In the genomic region with DNA sequence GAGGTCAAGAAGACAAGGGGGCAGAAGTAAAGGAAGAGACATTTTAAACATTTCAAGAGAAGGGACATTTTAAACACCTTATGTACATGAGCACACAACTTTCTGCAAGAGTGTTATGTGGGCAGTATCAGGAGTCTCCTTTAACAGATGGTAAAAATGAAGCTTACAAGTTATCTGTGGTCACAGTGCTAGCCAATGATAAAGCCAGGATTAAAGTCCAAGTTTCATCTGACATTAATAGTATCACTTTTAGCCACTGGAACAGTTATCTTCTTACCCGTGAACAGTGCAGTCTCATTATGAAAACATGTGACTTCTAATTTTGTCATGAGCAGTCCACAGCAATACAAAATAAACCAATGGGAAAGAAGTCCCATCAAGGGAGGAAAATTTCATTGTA, we compare ENCODE assay signal across 9 cellular contexts.
"Had no signal": no experiment of that assay in that cellular context is flagged by ENCODE, and none has a peak within 500 bp of the region (broad histone marks: within the 10 kb centered on the region; RNA-seq: fewer than 3 reads in every experiment).

No MANE protein-coding gene starts in this region.

- H3K4me1 ChIP-seq: HAP-1 had no signal

- H3K36me3 ChIP-seq: HAP-1 had no signal

- H3K9me3 ChIP-seq: HAP-1 had no signal

- H3K9me3 Mint-ChIP-seq: HFFc6 had no signal

- H3K4me1 Mint-ChIP-seq: IgD-negative memory B cell had no signal

- H3K36me3 Mint-ChIP-seq: IgD-negative memory B cell had no signal

- H3K4me3 Mint-ChIP-seq: HFFc6, IgD-negative memory B cell had no signal

- FAIRE-seq: HepG2 had no signal

- H3K27ac Mint-ChIP-seq: HFFc6, IgD-negative memory B cell had no signal

- H3K27ac ChIP-seq: GM23248, HL-60 had no signal

- ATAC-seq: HCT116, HepG2 had no signal

- H3K4me3 ChIP-seq: GM23248, HAP-1 had no signal

- H2AFZ ChIP-seq: GM23248 had no signal

- H3K9ac ChIP-seq: GM23248 had no signal

- DNase-seq: GM23248, GOT3, H7, HFFc6 had no signal

- H3K27me3 Mint-ChIP-seq: IgD-negative memory B cell had no signal
